Comparison of ENCODE assay signal across 20 cellular contexts in the genomic region with DNA sequence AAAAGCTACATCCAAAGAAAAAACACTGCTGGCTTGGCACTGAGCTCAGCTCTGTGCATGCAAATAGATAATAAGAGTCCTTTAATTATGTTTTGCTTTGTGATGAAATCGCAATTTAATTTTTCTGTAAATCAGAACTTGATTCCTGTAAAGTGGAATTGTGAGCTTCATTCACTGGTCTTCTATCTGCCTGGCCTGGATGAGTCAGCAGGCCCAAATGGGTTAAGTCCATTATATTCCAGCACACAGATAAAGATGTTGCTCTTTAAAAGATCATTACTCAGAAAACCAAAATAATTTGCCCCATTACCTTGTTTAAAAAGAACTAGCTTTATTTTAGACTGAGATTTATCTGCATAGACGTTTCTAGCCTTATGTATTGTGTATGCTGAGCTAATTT.
DNase-seq lines count a peak whose midpoint lies in the region; ATAC-seq, FAIRE-seq and TF ChIP-seq lines count a peak whose summit lies in the region.
"Had no signal": no experiment of that assay in that cellular context is flagged by ENCODE, and none has a peak within 500 bp of the region (broad histone marks: within the 10 kb centered on the region; RNA-seq: fewer than 3 reads in every experiment).

No MANE protein-coding gene starts in this region.

- H4K20me1 ChIP-seq in BLaER1 treated with 17β-estradiol and CSF1 and Interleukin-3, amounts not matched to agents 10 nM and 100 nM = no peaks in the 10 kb centered on the region
- H4K20me1 ChIP-seq in astrocyte (ENCODE audit: insufficient read depth, low read length) = no peaks in the 10 kb centered on the region
- no peaks in the 10 kb centered on the region for H4K20me1 ChIP-seq in osteoblast (ENCODE audit: insufficient read depth, low read length)

- H3K27ac Mint-ChIP-seq in astrocyte (ENCODE audit: unreplicated experiment) = no peak overlapping the region
- H3K27ac Mint-ChIP-seq: T-helper 17 cell had no signal

- FAIRE-seq in astrocyte (lab: Jason Lieb, UNC) = no peak
- FAIRE-seq: GM12878, H54 had no signal

- H2AFZ ChIP-seq in astrocyte (ENCODE audit: low read depth, low read length) (no peak overlapping the region), osteoblast (ENCODE audit: low read length) (no peak overlapping the region)

- no peak overlapping the region for H3K4me3 Mint-ChIP-seq in astrocyte (ENCODE audit: unreplicated experiment)
- H3K4me3 Mint-ChIP-seq: CD4-positive, CD25-positive, alpha-beta regulatory T cell; T-helper 17 cell had no signal

- H3K9me3 ChIP-seq in BLaER1 treated with 17β-estradiol and CSF1 and Interleukin-3, amounts not matched to agents 10 nM and 100 nM (replicated peaks in 1 of 11) = no peaks in the 10 kb centered on the region
- H3K9me3 ChIP-seq in astrocyte (ENCODE audit: insufficient read depth, low read depth, low read length) = no peaks in the 10 kb centered on the region
- no peaks in the 10 kb centered on the region for H3K9me3 ChIP-seq in osteoblast (ENCODE audit: low read depth, low read length)
- H3K9me3 ChIP-seq: Caco-2, MG63 had no signal

- DNase-seq in G401 (ENCODE audit: low spot score) (peak; percentile 56), astrocyte (ENCODE audit: low read depth) (peak; percentile 38), osteoblast (ENCODE audit: insufficient read length, low spot score, missing footprints) (peak; percentile 26), foreskin fibroblast (no peak), Kasumi-1 (lab: John Stamatoyannopoulos, UW) (no peak)
- DNase-seq: AML-193; Caco-2; CD4-positive, CD25-positive, alpha-beta regulatory T cell; GF-D8; MG63; NCI-H1048; NCI-H1694; NCI-H510A treated with DMSO at 0.1 percent for 48 hours; T-helper 17 cell had no signal

- no peak overlapping the region for H3K4me3 ChIP-seq in BLaER1 treated with 17β-estradiol and CSF1 and Interleukin-3, amounts not matched to agents 10 nM and 100 nM
- no peak overlapping the region for H3K4me3 ChIP-seq in astrocyte (ENCODE audit: insufficient read depth, low read depth, low read length)
- H3K4me3 ChIP-seq in osteoblast (ENCODE audit: insufficient read depth, low read length) = no peak overlapping the region
- H3K4me3 ChIP-seq in foreskin fibroblast (ENCODE audit: low read depth in 1 of 2, low read length in 2 of 2) = no peak overlapping the region
- H3K4me3 ChIP-seq: GM12878, MG63 had no signal

- peaks cover 14% of the 10 kb centered on the region for H3K4me1 Mint-ChIP-seq in astrocyte (ENCODE audit: low read depth, unreplicated experiment)

- no peak overlapping the region for H3K27ac ChIP-seq in BLaER1 treated with 17β-estradiol and CSF1 and Interleukin-3, amounts not matched to agents 10 nM and 100 nM
- no peak overlapping the region for H3K27ac ChIP-seq in astrocyte (ENCODE audit: low read depth, low read length)
- no peak overlapping the region for H3K27ac ChIP-seq in osteoblast (ENCODE audit: low read depth, low read length)
- H3K27ac ChIP-seq: HL-60, KMS-11 had no signal

- H3K4me1 ChIP-seq in BLaER1 treated with 17β-estradiol and CSF1 and Interleukin-3, amounts not matched to agents 10 nM and 100 nM = peaks cover 17 to 23% (median 21%) of the 10 kb centered on the region in 10 experiments
- H3K4me1 ChIP-seq in astrocyte (ENCODE audit: insufficient read depth, low read length) (peaks cover 4% of the 10 kb centered on the region), osteoblast (ENCODE audit: insufficient read depth, low read length) (no peaks in the 10 kb centered on the region)
- H3K4me1 ChIP-seq: Caco-2 had no signal

- no peak overlapping the region for H3K9ac ChIP-seq in BLaER1 treated with 17β-estradiol and CSF1 and Interleukin-3, amounts not matched to agents 10 nM and 100 nM
- H3K9ac ChIP-seq in astrocyte (ENCODE audit: low read length) = no peak overlapping the region
- H3K9ac ChIP-seq: KMS-11 had no signal

- no peaks in the 10 kb centered on the region for H3K27me3 Mint-ChIP-seq in astrocyte (ENCODE audit: low read depth, unreplicated experiment)

- no peaks in the 10 kb centered on the region for H3K27me3 ChIP-seq in BLaER1 treated with 17β-estradiol and CSF1 and Interleukin-3, amounts not matched to agents 10 nM and 100 nM
- H3K27me3 ChIP-seq in astrocyte (ENCODE audit: insufficient read depth, low read length) = peaks cover 3% of the 10 kb centered on the region
- peaks cover 19% of the 10 kb centered on the region for H3K27me3 ChIP-seq in osteoblast (ENCODE audit: insufficient read depth, low read length)
- H3K27me3 ChIP-seq: MG63 had no signal

- peak overlapping the region in 10 of 11 experiments; percentile 68 to 88 (median 85); a peak in 19 of 22 replicates for H3K4me2 ChIP-seq in BLaER1 treated with 17β-estradiol and CSF1 and Interleukin-3, amounts not matched to agents 10 nM and 100 nM
- H3K4me2 ChIP-seq in astrocyte (ENCODE audit: low read length) (no peak overlapping the region), osteoblast (ENCODE audit: insufficient read depth, low read length) (no peak overlapping the region)
- H3K4me2 ChIP-seq: KMS-11 had no signal

- no peak for TF ChIP-seq CTCF in astrocyte (IDR thresholded peaks at IDR 0.05; ENCODE audit: insufficient read depth, low read depth, low read length)
- TF ChIP-seq CTCF in osteoblast (IDR thresholded peaks at IDR 0.05; ENCODE audit: extremely low read depth, low read depth, low read length) = no peak
- TF ChIP-seq CTCF in foreskin fibroblast (IDR thresholded peaks at IDR 0.05; ENCODE audit: low read depth, low read length) = no peak

- no peaks in the 10 kb centered on the region for H3K36me3 Mint-ChIP-seq in astrocyte (ENCODE audit: low read depth, unreplicated experiment)
- H3K36me3 Mint-ChIP-seq: CD4-positive, CD25-positive, alpha-beta regulatory T cell had no signal

- no peaks in the 10 kb centered on the region for H3K79me2 ChIP-seq in astrocyte (ENCODE audit: insufficient read depth, low read length)
- no peaks in the 10 kb centered on the region for H3K79me2 ChIP-seq in osteoblast (ENCODE audit: insufficient read depth, low read length)

- H3K9me3 Mint-ChIP-seq in astrocyte (ENCODE audit: unreplicated experiment) = no peaks in the 10 kb centered on the region
- H3K9me3 Mint-ChIP-seq: CD4-positive, CD25-positive, alpha-beta regulatory T cell had no signal

- in situ Hi-C loops in G401 (cut with HindIII; ENCODE audit: low sequenced_read_pairs) = no loop called here

- no peak for ATAC-seq in HG03342 (IDR thresholded peaks at IDR 0.05; ENCODE audit: unreplicated experiment)
- ATAC-seq: GM12878, T-helper 17 cell had no signal

- no peaks in the 10 kb centered on the region for H3K36me3 ChIP-seq in BLaER1 treated with 17β-estradiol and CSF1 and Interleukin-3, amounts not matched to agents 10 nM and 100 nM
- no peaks in the 10 kb centered on the region for H3K36me3 ChIP-seq in astrocyte (ENCODE audit: insufficient read depth, low read length)
- H3K36me3 ChIP-seq in osteoblast (ENCODE audit: insufficient read depth, low read length) = no peaks in the 10 kb centered on the region
- H3K36me3 ChIP-seq: MG63 had no signal

Comparison
In these comparisons a context has a peak if more than half of its experiments do, and no peak if none do; other contexts are left out.
1. H3K4me2 ChIP-seq: peak in BLaER1 treated with 17β-estradiol and CSF1 and Interleukin-3, amounts not matched to agents 10 nM and 100 nM (10 of 11); none in astrocyte (single experiment) and osteoblast (single experiment).
2. DNase-seq: peak in G401 (single experiment), astrocyte (single experiment) and osteoblast (single experiment); none in foreskin fibroblast (0 of 2) and Kasumi-1 (0 of 2).